ENCODE assay signal across 12 cellular contexts in genomic region chr2:46276652-46277051, GRCh38. TPM values are rescaled to one million over a fixed set of nuclear protein-coding genes. Genes with fewer than 3 reads are reported as not detected.
DNase-seq lines count a peak whose midpoint lies in the region; ATAC-seq and TF ChIP-seq lines count a peak whose summit lies in the region.
"Had no signal": no experiment of that assay in that cellular context is flagged by ENCODE, and none has a peak within 500 bp of the region (broad histone marks: within the 10 kb centered on the region; RNA-seq: fewer than 3 reads in every experiment).

No MANE protein-coding gene starts in this region.

- H3K36me3 ChIP-seq in spleen = no peaks in the 10 kb centered on the region
- H3K36me3 ChIP-seq: suprapubic skin had no signal

- peaks cover 10% of the 10 kb centered on the region for H3K4me1 Mint-ChIP-seq in WTC11
- H3K4me1 Mint-ChIP-seq in activated T-cell treated with anti-CD3 and anti-CD28 coated beads, Interleukin-2, amount 50 U/mL, for 4 hours (ENCODE audit: low read depth) = peaks cover 8% of the 10 kb centered on the region
- no peaks in the 10 kb centered on the region for H3K4me1 Mint-ChIP-seq in type B pancreatic cell (ENCODE audit: unreplicated experiment)

- DNase-seq in NCI-H2227 (lab: John Stamatoyannopoulos, UW; ENCODE audit: unreplicated experiment) = peak; percentile 8
- no peak for DNase-seq in NCI-H2227 treated with DMSO at 0.1 percent for 48 hours (lab: John Stamatoyannopoulos, UW)
- DNase-seq in WTC11 (ENCODE audit: low spot score) = no peak
- no peak for DNase-seq in left ventricle myocardium superior
- DNase-seq in spleen = no peak
- no peak for DNase-seq in iPS-NIHi7 (ENCODE audit: extremely low spot score)
- DNase-seq in activated T-cell treated with anti-CD3 and anti-CD28 coated beads, Interleukin-2, amount 50 U/mL, for 4 hours = no peak
- DNase-seq in type B pancreatic cell (ENCODE audit: extremely low spot score, unreplicated experiment) = no peak
- DNase-seq: activated T-cell treated with anti-CD3 and anti-CD28 coated beads for 4 hours, AML-193, NCI-H1930 had no signal

- no peak overlapping the region for H3K4me3 ChIP-seq in spleen
- H3K4me3 ChIP-seq: suprapubic skin had no signal

- no peak overlapping the region for H3K4me3 Mint-ChIP-seq in WTC11
- H3K4me3 Mint-ChIP-seq in activated T-cell treated with anti-CD3 and anti-CD28 coated beads, Interleukin-2, amount 50 U/mL, for 4 hours = no peak overlapping the region
- H3K4me3 Mint-ChIP-seq in type B pancreatic cell = no peak overlapping the region

- H3K27ac Mint-ChIP-seq in WTC11 = no peak overlapping the region
- no peak overlapping the region for H3K27ac Mint-ChIP-seq in type B pancreatic cell

- WGBS in spleen, 5 donors = 50 to 59% (median 56%) methylated on average over 3 of the region's 3 CpGs

- H3K27me3 Mint-ChIP-seq in WTC11 (ENCODE audit: low read depth) = no peaks in the 10 kb centered on the region; the same call in 1 of the 2 replicates
- peaks cover 16% of the 10 kb centered on the region for H3K27me3 Mint-ChIP-seq in activated T-cell treated with anti-CD3 and anti-CD28 coated beads, Interleukin-2, amount 50 U/mL, for 4 hours (ENCODE audit: low read depth)
- H3K27me3 Mint-ChIP-seq in type B pancreatic cell = peaks cover 3% of the 10 kb centered on the region

- no peak for TF ChIP-seq POLR2A in spleen (IDR thresholded peaks at IDR 0.05)

- CTCF ChIA-PET in WTC11 (lab: Charles Lee) = interaction anchor here (1.0 to 2.2 kb wide), 7 partner anchors 9 to 213 kb away, joined by 4 to 11 read pairs (median 6); no protein-coding TSS in a partner anchor

- H3K4me1 ChIP-seq in spleen = peaks cover 4 to 36% (median 21%) of the 10 kb centered on the region in 6 donors

- no peaks in the 10 kb centered on the region for H3K36me3 Mint-ChIP-seq in WTC11
- H3K36me3 Mint-ChIP-seq in activated T-cell treated with anti-CD3 and anti-CD28 coated beads, Interleukin-2, amount 50 U/mL, for 4 hours (ENCODE audit: insufficient read depth) = no peaks in the 10 kb centered on the region
- no peaks in the 10 kb centered on the region for H3K36me3 Mint-ChIP-seq in type B pancreatic cell

- H3K9me3 Mint-ChIP-seq in WTC11 = no peaks in the 10 kb centered on the region
- H3K9me3 Mint-ChIP-seq in activated T-cell treated with anti-CD3 and anti-CD28 coated beads, Interleukin-2, amount 50 U/mL, for 4 hours = no peaks in the 10 kb centered on the region
- peaks cover 3% of the 10 kb centered on the region for H3K9me3 Mint-ChIP-seq in type B pancreatic cell

- POLR2A ChIA-PET in WTC11 (lab: Charles Lee) = no interaction called here

- peaks cover 0 to 29% (median 0%) of the 10 kb centered on the region in 7 donors for H3K27me3 ChIP-seq in spleen (replicated peaks in 1 of 7)
- H3K27me3 ChIP-seq: suprapubic skin had no signal

- H3K27ac ChIP-seq in spleen = peak overlapping the region in 5 of 8 donors; percentile 68 to 84 (median 78)

- ATAC-seq in WTC11 (peak; percentile 19; the same call in 1 of the 2 replicates), left ventricle myocardium superior (peak; percentile 41)
- ATAC-seq in activated T-cell treated with anti-CD3 and anti-CD28 coated beads, Interleukin-2, amount 50 U/mL, for 4 hours = no peak

- TF ChIP-seq CTCF in WTC11 (IDR thresholded peaks at IDR 0.05) (no peak), spleen (IDR thresholded peaks at IDR 0.05 in 8 of 11, conservative IDR thresholded peaks at IDR 0.05 in 3 of 11) (peak in 3 of 11 experiments; percentile 10 to 17 (median 11)), type B pancreatic cell (conservative IDR thresholded peaks at IDR 0.05) (no peak)

- intact Hi-C loops in left ventricle myocardium superior (cut with micrococcal nuclease) = no loop called here
- intact Hi-C loops in spleen (cut with DNase I; ENCODE audit: low total_unique reads) = no loop called here

- H3K9me3 ChIP-seq in spleen = no peaks in the 10 kb centered on the region
- H3K9me3 ChIP-seq: suprapubic skin had no signal

TF ChIP-seq in WTC11, 78 proteins besides CTCF, POLR2A, EP300 and RAD21 (continues in another document):
- no peak for TF ChIP-seq ZNF281 (CRISPR knock-in tag; IDR thresholded peaks at IDR 0.05)
- no peak for TF ChIP-seq E2F5 (CRISPR knock-in tag; IDR thresholded peaks at IDR 0.05)
- TF ChIP-seq, protein P1, sequence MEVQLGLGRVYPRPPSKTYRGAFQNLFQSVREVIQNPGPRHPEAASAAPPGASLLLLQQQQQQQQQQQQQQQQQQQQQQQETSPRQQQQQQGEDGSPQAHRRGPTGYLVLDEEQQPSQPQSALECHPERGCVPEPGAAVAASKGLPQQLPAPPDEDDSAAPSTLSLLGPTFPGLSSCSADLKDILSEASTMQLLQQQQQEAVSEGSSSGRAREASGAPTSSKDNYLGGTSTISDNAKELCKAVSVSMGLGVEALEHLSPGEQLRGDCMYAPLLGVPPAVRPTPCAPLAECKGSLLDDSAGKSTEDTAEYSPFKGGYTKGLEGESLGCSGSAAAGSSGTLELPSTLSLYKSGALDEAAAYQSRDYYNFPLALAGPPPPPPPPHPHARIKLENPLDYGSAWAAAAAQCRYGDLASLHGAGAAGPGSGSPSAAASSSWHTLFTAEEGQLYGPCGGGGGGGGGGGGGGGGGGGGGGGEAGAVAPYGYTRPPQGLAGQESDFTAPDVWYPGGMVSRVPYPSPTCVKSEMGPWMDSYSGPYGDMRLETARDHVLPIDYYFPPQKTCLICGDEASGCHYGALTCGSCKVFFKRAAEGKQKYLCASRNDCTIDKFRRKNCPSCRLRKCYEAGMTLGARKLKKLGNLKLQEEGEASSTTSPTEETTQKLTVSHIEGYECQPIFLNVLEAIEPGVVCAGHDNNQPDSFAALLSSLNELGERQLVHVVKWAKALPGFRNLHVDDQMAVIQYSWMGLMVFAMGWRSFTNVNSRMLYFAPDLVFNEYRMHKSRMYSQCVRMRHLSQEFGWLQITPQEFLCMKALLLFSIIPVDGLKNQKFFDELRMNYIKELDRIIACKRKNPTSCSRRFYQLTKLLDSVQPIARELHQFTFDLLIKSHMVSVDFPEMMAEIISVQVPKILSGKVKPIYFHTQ (CRISPR knock-in tag; IDR thresholded peaks at IDR 0.05) = no peak
- TF ChIP-seq MXD4 (CRISPR knock-in tag; IDR thresholded peaks at IDR 0.05; ENCODE audit: borderline replicate concordance) = no peak
- TF ChIP-seq, protein P2, sequence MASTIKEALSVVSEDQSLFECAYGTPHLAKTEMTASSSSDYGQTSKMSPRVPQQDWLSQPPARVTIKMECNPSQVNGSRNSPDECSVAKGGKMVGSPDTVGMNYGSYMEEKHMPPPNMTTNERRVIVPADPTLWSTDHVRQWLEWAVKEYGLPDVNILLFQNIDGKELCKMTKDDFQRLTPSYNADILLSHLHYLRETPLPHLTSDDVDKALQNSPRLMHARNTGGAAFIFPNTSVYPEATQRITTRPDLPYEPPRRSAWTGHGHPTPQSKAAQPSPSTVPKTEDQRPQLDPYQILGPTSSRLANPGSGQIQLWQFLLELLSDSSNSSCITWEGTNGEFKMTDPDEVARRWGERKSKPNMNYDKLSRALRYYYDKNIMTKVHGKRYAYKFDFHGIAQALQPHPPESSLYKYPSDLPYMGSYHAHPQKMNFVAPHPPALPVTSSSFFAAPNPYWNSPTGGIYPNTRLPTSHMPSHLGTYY (CRISPR knock-in tag; IDR thresholded peaks at IDR 0.05) = no peak
- no peak for TF ChIP-seq FOXK1 (CRISPR knock-in tag; IDR thresholded peaks at IDR 0.05)
- TF ChIP-seq, protein P3, sequence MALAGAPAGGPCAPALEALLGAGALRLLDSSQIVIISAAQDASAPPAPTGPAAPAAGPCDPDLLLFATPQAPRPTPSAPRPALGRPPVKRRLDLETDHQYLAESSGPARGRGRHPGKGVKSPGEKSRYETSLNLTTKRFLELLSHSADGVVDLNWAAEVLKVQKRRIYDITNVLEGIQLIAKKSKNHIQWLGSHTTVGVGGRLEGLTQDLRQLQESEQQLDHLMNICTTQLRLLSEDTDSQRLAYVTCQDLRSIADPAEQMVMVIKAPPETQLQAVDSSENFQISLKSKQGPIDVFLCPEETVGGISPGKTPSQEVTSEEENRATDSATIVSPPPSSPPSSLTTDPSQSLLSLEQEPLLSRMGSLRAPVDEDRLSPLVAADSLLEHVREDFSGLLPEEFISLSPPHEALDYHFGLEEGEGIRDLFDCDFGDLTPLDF (CRISPR knock-in tag; IDR thresholded peaks at IDR 0.05) = no peak
- no peak for TF ChIP-seq ATF1 (CRISPR knock-in tag; IDR thresholded peaks at IDR 0.05)
- no peak for TF ChIP-seq TCF7 (CRISPR knock-in tag; IDR thresholded peaks at IDR 0.05; ENCODE audit: low read depth)

RNA-seq across cellular contexts. Expression of gene EPAS1, which starts 20.6 kb away (rescaled TPM):
- total RNA-seq in WTC11 (2021) (4.5 to 8.5 TPM (median 4.7 TPM) in 3 replicates), left ventricle myocardium superior (212 TPM), spleen (100 to 1,000 TPM; 145 to 330 (median 233) TPM), type B pancreatic cell (ENCODE audit: low replicate concordance) (59.8 and 362 TPM in 2 replicates)
- polyA plus RNA-seq in spleen = 10 to 100 TPM; 30.5 to 58.1 (median 38.5) TPM
- total RNA-seq in activated T-cell treated with anti-CD3 and anti-CD28 coated beads, Interleukin-2, amount 50 U/mL, for 4 hours = 10 to 100 TPM in 1 of 3 donors, 1 to 10 TPM in 2; 7.0 to 15.5 (median 7.0) TPM

Comparison
In these comparisons a context has a peak if more than half of its experiments do, and no peak if none do; other contexts are left out.
1. ATAC-seq: peak in WTC11 (single experiment) and left ventricle myocardium superior (single experiment); none in activated T-cell treated with anti-CD3 and anti-CD28 coated beads, Interleukin-2, amount 50 U/mL, for 4 hours (0 of 2).